Comparison of ENCODE assay signal across 2 cellular contexts in the genomic region with DNA sequence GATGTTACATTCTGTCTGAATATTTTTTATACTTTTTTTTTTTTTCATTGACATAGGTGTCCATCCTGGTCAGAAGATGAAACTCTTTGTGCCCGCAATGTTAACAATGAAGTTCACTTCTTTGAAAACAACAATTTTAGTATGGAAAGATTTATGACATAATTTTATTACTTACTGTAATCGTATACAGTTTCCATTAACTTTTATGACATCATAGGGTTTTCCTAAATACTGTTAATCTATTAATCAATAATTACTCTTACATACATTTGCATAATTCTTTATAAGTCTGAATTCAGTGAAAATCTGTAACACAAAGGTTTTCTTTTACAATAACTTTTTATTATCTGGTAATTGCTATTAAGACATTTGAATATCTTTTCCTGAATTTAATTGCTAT.
TF ChIP-seq lines count a peak whose summit lies in the region.

No MANE protein-coding gene starts in this region.

TF ChIP-seq in HepG2, 621 proteins besides CTCF, POLR2A, EP300 and RAD21:
- TF ChIP-seq ATF7 (IDR thresholded peaks at IDR 0.05) (peak; percentile 74), ATF7 (CRISPR knock-in tag; IDR thresholded peaks at IDR 0.05) (no peak), SRSF9 (IDR thresholded peaks at IDR 0.05; ENCODE audit: borderline replicate concordance, insufficient read depth, low read depth, low read length, poor library complexity, severe bottlenecking) (no peak)

TF ChIP-seq in HEK293, 187 proteins besides CTCF, POLR2A, EP300 and RAD21:
- no peak for TF ChIP-seq ZNF266 (tag by site-specific recombination; IDR thresholded peaks at IDR 0.05; ENCODE audit: low read depth)
- TF ChIP-seq, protein P1, sequence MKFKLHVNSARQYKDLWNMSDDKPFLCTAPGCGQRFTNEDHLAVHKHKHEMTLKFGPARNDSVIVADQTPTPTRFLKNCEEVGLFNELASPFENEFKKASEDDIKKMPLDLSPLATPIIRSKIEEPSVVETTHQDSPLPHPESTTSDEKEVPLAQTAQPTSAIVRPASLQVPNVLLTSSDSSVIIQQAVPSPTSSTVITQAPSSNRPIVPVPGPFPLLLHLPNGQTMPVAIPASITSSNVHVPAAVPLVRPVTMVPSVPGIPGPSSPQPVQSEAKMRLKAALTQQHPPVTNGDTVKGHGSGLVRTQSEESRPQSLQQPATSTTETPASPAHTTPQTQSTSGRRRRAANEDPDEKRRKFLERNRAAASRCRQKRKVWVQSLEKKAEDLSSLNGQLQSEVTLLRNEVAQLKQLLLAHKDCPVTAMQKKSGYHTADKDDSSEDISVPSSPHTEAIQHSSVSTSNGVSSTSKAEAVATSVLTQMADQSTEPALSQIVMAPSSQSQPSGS (tag by site-specific recombination; IDR thresholded peaks at IDR 0.05; ENCODE audit: low read depth): peak; percentile 65
